In genomic region chr9:13705913-13706312, GRCh38 we compare ENCODE assay signal across 12 cellular contexts.
DNase-seq lines count a peak whose midpoint lies in the region; ATAC-seq and TF ChIP-seq lines count a peak whose summit lies in the region.
"Had no signal": no experiment of that assay in that cellular context is flagged by ENCODE, and none has a peak within 500 bp of the region (broad histone marks: within the 10 kb centered on the region; RNA-seq: fewer than 3 reads in every experiment).

No MANE protein-coding gene starts in this region.

- H3F3A ChIP-seq in GM23338 (replicated peaks; ENCODE audit: low read depth), result no peaks in the 10 kb centered on the region

- H3K4me1 Mint-ChIP-seq in GM23338, result peaks cover 4% of the 10 kb centered on the region; the same call in 2 of the 3 replicates
- H3K4me1 Mint-ChIP-seq: WTC11 had no signal

- H3K4me1 ChIP-seq in GM23338 (ENCODE audit: insufficient read depth) (0 out of 2 replicates have a peak, but pooled peaks cover 2% of the 10 kb centered on the region), left ventricle myocardium inferior (peaks cover 25% of the 10 kb centered on the region)

- H3K27me3 ChIP-seq in GM23338 (ENCODE audit: insufficient read depth), result no peaks in the 10 kb centered on the region
- no peaks in the 10 kb centered on the region for H3K27me3 ChIP-seq in brain microvascular endothelial cell (replicated peaks)
- no peaks in the 10 kb centered on the region for H3K27me3 ChIP-seq in left ventricle myocardium inferior (ENCODE audit: low read depth)

- no peaks in the 10 kb centered on the region for H3K36me3 ChIP-seq in GM23338 (ENCODE audit: insufficient read depth)
- H3K36me3 ChIP-seq in brain microvascular endothelial cell (replicated peaks), result no peaks in the 10 kb centered on the region
- H3K36me3 ChIP-seq in left ventricle myocardium inferior, result no peaks in the 10 kb centered on the region

- intact Hi-C loops in left ventricle myocardium inferior (cut with micrococcal nuclease), result no loop called here

- H4K20me1 ChIP-seq in GM23338 (replicated peaks; ENCODE audit: insufficient read depth), result no peaks in the 10 kb centered on the region

- H3K9me3 Mint-ChIP-seq in GM23338, result peaks cover 5% of the 10 kb centered on the region; the same call in 1 of the 3 replicates

- H3K79me2 ChIP-seq in GM23338 (replicated peaks; ENCODE audit: insufficient read depth), result no peaks in the 10 kb centered on the region

- in situ Hi-C loops in brain microvascular endothelial cell (cut with HindIII; ENCODE audit: low pct_ligation_motif_present, low sequenced_read_pairs), result no loop called here

- H3K9me2 ChIP-seq in GM23338 (ENCODE audit: insufficient read depth), result no peaks in the 10 kb centered on the region

- peak overlapping the region; percentile 16 for H2AFZ ChIP-seq in GM23338

- H3K27me3 Mint-ChIP-seq in GM23338 (ENCODE audit: insufficient read depth, low read depth, poor library complexity), result peaks cover 4% of the 10 kb centered on the region

- peak overlapping the region; percentile 70; the same call in 1 of the 2 replicates for H3K27ac Mint-ChIP-seq in GM23338
- H3K27ac Mint-ChIP-seq: CD8-positive, alpha-beta T cell; WTC11 had no signal

- no peak overlapping the region for H3K4me3 ChIP-seq in GM23338
- no peak overlapping the region for H3K4me3 ChIP-seq in brain microvascular endothelial cell (ENCODE audit: low read depth, low read length)
- no peak overlapping the region for H3K4me3 ChIP-seq in left ventricle myocardium inferior
- H3K4me3 ChIP-seq in retinal pigment epithelial cell (ENCODE audit: low read length), result no peak overlapping the region

- H3K4me2 ChIP-seq in GM23338, result no peak overlapping the region

- 0 out of 3 replicates have a peak, but pooled peaks cover 4% of the 10 kb centered on the region for H3K36me3 Mint-ChIP-seq in GM23338 (ENCODE audit: low read depth)
- H3K36me3 Mint-ChIP-seq: CD8-positive, alpha-beta T cell had no signal

- H3K27ac ChIP-seq in GM23338 (ENCODE audit: low read depth) (no peak overlapping the region), brain microvascular endothelial cell (peak overlapping the region; percentile 80), left ventricle myocardium inferior (replicated peaks) (peak overlapping the region; percentile 78)

- H3K9me3 ChIP-seq in left ventricle myocardium inferior (replicated peaks), result peaks cover 10% of the 10 kb centered on the region

- no peak overlapping the region for H3K4me3 Mint-ChIP-seq in GM23338
- H3K4me3 Mint-ChIP-seq: CD8-positive, alpha-beta T cell; WTC11 had no signal

- no peak for DNase-seq in GM23338 (ENCODE audit: low spot score)
- peak; percentile 86 for DNase-seq in brain microvascular endothelial cell
- peak; percentile 18 for DNase-seq in left ventricle myocardium inferior
- peak; percentile 29 for DNase-seq in retinal pigment epithelial cell (ENCODE audit: low read depth)
- DNase-seq in putamen (ENCODE audit: low spot score), result no peak
- DNase-seq in NCI-H2081 (lab: John Stamatoyannopoulos, UW), result no peak
- DNase-seq in DMS53 (lab: John Stamatoyannopoulos, UW), result no peak
- DNase-seq in DMS114 treated with DMSO at 0.1 percent for 48 hours (lab: John Stamatoyannopoulos, UW; ENCODE audit: unreplicated experiment), result no peak
- DNase-seq: CD8-positive, alpha-beta T cell; posterior cingulate gyrus had no signal

- TF ChIP-seq CTCF in GM23338 (conservative IDR thresholded peaks at IDR 0.05; ENCODE audit: low read depth in 2 of 2) (no peak), brain microvascular endothelial cell (IDR thresholded peaks at IDR 0.05; ENCODE audit: low read depth, low read length, missing control alignments) (no peak), left ventricle myocardium inferior (IDR thresholded peaks at IDR 0.05; ENCODE audit: borderline replicate concordance) (no peak), retinal pigment epithelial cell (conservative IDR thresholded peaks at IDR 0.05; ENCODE audit: low read depth, low read length) (no peak)

- ATAC-seq in GM23338, result no peak
- ATAC-seq: CD8-positive, alpha-beta T cell; Panc1; WTC11 had no signal

TF ChIP-seq in GM23338, 12 proteins besides CTCF, POLR2A, EP300 and RAD21 (continues in another document):
- TF ChIP-seq ZNF331 (CRISPR knock-in tag; IDR thresholded peaks at IDR 0.05; ENCODE audit: low read depth) (no peak), EZH2phosphoT487 (IDR thresholded peaks at IDR 0.05; ENCODE audit: unreplicated experiment) (no peak), ETS1 (IDR thresholded peaks at IDR 0.05) (no peak), STAT1 (IDR thresholded peaks at IDR 0.05; ENCODE audit: unreplicated experiment) (no peak), EZH2 (IDR thresholded peaks at IDR 0.05; ENCODE audit: low read depth, unreplicated experiment) (no peak), REST (IDR thresholded peaks at IDR 0.05; ENCODE audit: unreplicated experiment) (no peak), JUNB (IDR thresholded peaks at IDR 0.05; ENCODE audit: unreplicated experiment) (no peak)

Comparison
In these comparisons a context has a peak if more than half of its experiments do, and no peak if none do; other contexts are left out.
1. DNase-seq: peak in brain microvascular endothelial cell (single experiment), left ventricle myocardium inferior (single experiment) and retinal pigment epithelial cell (single experiment); none in GM23338 (single experiment), putamen (single experiment), NCI-H2081 (0 of 2), DMS53 (single experiment) and DMS114 treated with DMSO at 0.1 percent for 48 hours (single experiment).